Comparison of ENCODE assay signal across 29 cellular contexts in genomic region chr6:45289751-45290514, GRCh38. TPM values are rescaled to one million over a fixed set of nuclear protein-coding genes. Genes with fewer than 3 reads are reported as not detected.
A peak's percentile ranks its signal among the peaks of the same experiment; 100 is the strongest.
DNase-seq lines count a peak whose midpoint lies in the region; ATAC-seq, FAIRE-seq and TF ChIP-seq lines count a peak whose summit lies in the region.
"Had no signal": no experiment of that assay in that cellular context is flagged by ENCODE, and none has a peak within 500 bp of the region (broad histone marks: within the 10 kb centered on the region; RNA-seq: fewer than 3 reads in every experiment).

No MANE protein-coding gene starts in this region.

- ATAC-seq in A549, result no peak
- ATAC-seq in IMR-90 (ENCODE audit: low read depth), result no peak
- ATAC-seq in GM19455 (IDR thresholded peaks at IDR 0.05; ENCODE audit: unreplicated experiment), result no peak
- ATAC-seq: GM12878 had no signal

- H3K14ac ChIP-seq in IMR-90 (replicated peaks; ENCODE audit: low read depth, low read length), result no peak overlapping the region

- no peak overlapping the region for H4K8ac ChIP-seq in IMR-90 (ENCODE audit: low read depth in 2 of 2, low read length in 2 of 2)

- H3K27me3 Mint-ChIP-seq in activated CD4-positive, alpha-beta T cell treated with anti-CD3 and anti-CD28 coated beads, Interleukin-2, amount 10 ng/mL, durations not matched to agents 24 days and 14 days, result no peaks in the 10 kb centered on the region
- H3K27me3 Mint-ChIP-seq in endodermal cell (ENCODE audit: insufficient read depth), result no peaks in the 10 kb centered on the region
- H3K27me3 Mint-ChIP-seq: CD4-positive, alpha-beta memory T cell had no signal

- no peak overlapping the region for H2BK120ac ChIP-seq in IMR-90 (ENCODE audit: low read depth, low read length)

- dilution Hi-C loops in IMR-90 (cut with HindIII; ENCODE audit: low sequenced_read_pairs, unreplicated experiment), result no loop called here

- FAIRE-seq in A549 (lab: Jason Lieb, UNC), result no peak
- FAIRE-seq: GM12878, GM12892, GM18507 had no signal

- no peak for TF ChIP-seq RAD21 in A549 (conservative IDR thresholded peaks at IDR 0.05 in 1 of 2, IDR thresholded peaks at IDR 0.05 in 1 of 2)
- TF ChIP-seq RAD21 in IMR-90 (IDR thresholded peaks at IDR 0.05; ENCODE audit: low read length), result no peak

- TF ChIP-seq CTCF in A549 (IDR thresholded peaks at IDR 0.05) (no peak), IMR-90 (conservative IDR thresholded peaks at IDR 0.05; ENCODE audit: low read depth, low read length) (no peak), endodermal cell (conservative IDR thresholded peaks at IDR 0.05) (no peak), breast epithelium (IDR thresholded peaks at IDR 0.05) (no peak)

- H3K27ac ChIP-seq in A549 (no peak overlapping the region), IMR-90 (ENCODE audit: insufficient read depth, low read length) (no peak overlapping the region), endodermal cell (ENCODE audit: low read depth, low read length) (no peak overlapping the region), breast epithelium (no peak overlapping the region)
- H3K27ac ChIP-seq: 22Rv1, BLaER1 had no signal

- no peak overlapping the region for H3K4me3 Mint-ChIP-seq in activated CD4-positive, alpha-beta T cell treated with anti-CD3 and anti-CD28 coated beads, Interleukin-2, amount 10 ng/mL, durations not matched to agents 24 days and 14 days
- no peak overlapping the region for H3K4me3 Mint-ChIP-seq in endodermal cell
- H3K4me3 Mint-ChIP-seq: CD14-positive monocyte; CD4-positive, alpha-beta memory T cell; CD4-positive, CD25-positive, alpha-beta regulatory T cell; CD8-positive, alpha-beta memory T cell had no signal

- CTCF ChIA-PET in A549 (lab: Yijun Ruan, JAX) (no interaction called here), IMR-90 (lab: Yijun Ruan, JAX) (no interaction called here)

- no TSS peak for BruUV-seq in IMR-90 (replicated peaks; lab: Mats Ljungman, UMichigan)

- 89% methylated on average over 5 of the region's 5 CpGs for WGBS in A549 (ENCODE audit: missing lambda C conversion rate)
- WGBS in IMR-90 (ENCODE audit: extremely low coverage in 2 of 2, insufficient read length in 1 of 2), 2 experiments, result 100% methylated on average over 2 of the region's 5 CpGs; no CpG with 5 or more reads in 1 of the 2 experiments
- WGBS in endodermal cell (ENCODE audit: insufficient coverage in 1 of 2, insufficient read length in 1 of 2), 2 experiments, result 94 to 95% methylated on average over 4 to 5 of the region's 5 CpGs

- H3K79me1 ChIP-seq in IMR-90 (ENCODE audit: low read depth in 1 of 2, low read length in 2 of 2), result no peaks in the 10 kb centered on the region

- peak; percentile 39 for DNase-seq in activated CD4-positive, alpha-beta T cell treated with anti-CD3 and anti-CD28 coated beads, Interleukin-2, amount 10 ng/mL, durations not matched to agents 24 days and 14 days
- no peak for DNase-seq in activated CD4-positive, alpha-beta T cell treated with anti-CD3 and anti-CD28 coated beads, Interleukin-2, amount 50 U/mL, for 48 hours
- DNase-seq in A549 (ENCODE audit: low read depth in 1 of 2, low spot score in 1 of 2) (no peak), IMR-90 (no peak), endodermal cell (no peak), breast epithelium (ENCODE audit: low spot score in 2 of 2) (no peak), kidney tubule cell (ENCODE audit: low spot score) (no peak)
- DNase-seq: ACHN; BE2C; C1 segment of cervical spinal cord; CD4-positive, alpha-beta memory T cell; CD4-positive, CD25-positive, alpha-beta regulatory T cell; CD8-positive, alpha-beta memory T cell; COR-L47; DMS 273 treated with DMSO at 0.1 percent for 48 hours; DMS153; DMS53; DMS79; DND-41; EL; GDM1 had no signal

- in situ Hi-C loops in IMR-90 (cut with MboI; ENCODE audit: low sequenced_read_pairs), result no loop called here

- no peak overlapping the region for H2AFZ ChIP-seq in IMR-90 (replicated peaks; ENCODE audit: low read length, poor library complexity)

- no peak overlapping the region for H3K4ac ChIP-seq in IMR-90 (ENCODE audit: low read depth, low read length)

- H2AK5ac ChIP-seq in IMR-90 (ENCODE audit: low read depth, low read length), result no peak overlapping the region

- no peak overlapping the region for H3K18ac ChIP-seq in IMR-90 (ENCODE audit: low read depth, low read length)

- H3K27me3 ChIP-seq in IMR-90 (ENCODE audit: control insufficient read depth, insufficient read depth, low read length) (no peaks in the 10 kb centered on the region), endodermal cell (ENCODE audit: control insufficient read depth, insufficient read depth, low read length, poor library complexity, severe bottlenecking) (no peaks in the 10 kb centered on the region), breast epithelium (no peaks in the 10 kb centered on the region)
- H3K27me3 ChIP-seq: BLaER1 had no signal

- H3K9me1 ChIP-seq in IMR-90 (ENCODE audit: insufficient read depth, low read length), result no peaks in the 10 kb centered on the region

- no peak overlapping the region for H2AK9ac ChIP-seq in IMR-90 (replicated peaks; ENCODE audit: low read depth, low read length, poor library complexity)

- peaks cover 29% of the 10 kb centered on the region for H3K4me1 Mint-ChIP-seq in activated CD4-positive, alpha-beta T cell treated with anti-CD3 and anti-CD28 coated beads, Interleukin-2, amount 10 ng/mL, durations not matched to agents 24 days and 14 days
- H3K4me1 Mint-ChIP-seq in endodermal cell, result peaks cover 24% of the 10 kb centered on the region
- H3K4me1 Mint-ChIP-seq: CD14-positive monocyte had no signal

- H3K9me3 Mint-ChIP-seq in activated CD4-positive, alpha-beta T cell treated with anti-CD3 and anti-CD28 coated beads, Interleukin-2, amount 10 ng/mL, durations not matched to agents 24 days and 14 days, result peaks cover 21% of the 10 kb centered on the region
- H3K9me3 Mint-ChIP-seq in endodermal cell, result peaks cover 45% of the 10 kb centered on the region

- H3K4me3 ChIP-seq in A549 (no peak overlapping the region), IMR-90 (ENCODE audit: insufficient read depth, low read depth, low read length) (no peak overlapping the region), endodermal cell (ENCODE audit: low read length) (peak overlapping the region; percentile 59), breast epithelium (no peak overlapping the region)
- H3K4me3 ChIP-seq: BLaER1, GM12878 had no signal

- TF ChIP-seq POLR2A in A549 (IDR thresholded peaks at IDR 0.05; ENCODE audit: low read length), result no peak
- TF ChIP-seq POLR2A in IMR-90 (IDR thresholded peaks at IDR 0.05; ENCODE audit: low read depth, low read length), result no peak
- no peak for TF ChIP-seq POLR2A in breast epithelium (IDR thresholded peaks at IDR 0.05)

- no peak overlapping the region for H3K56ac ChIP-seq in IMR-90 (ENCODE audit: extremely low read depth, insufficient read depth, low read length)

- no peak overlapping the region for H4K91ac ChIP-seq in IMR-90 (ENCODE audit: insufficient read depth, low read depth, low read length)

- H3K9me3 ChIP-seq in A549 (no peaks in the 10 kb centered on the region), IMR-90 (ENCODE audit: control insufficient read depth, insufficient read depth, low read length) (no peaks in the 10 kb centered on the region), endodermal cell (ENCODE audit: control insufficient read depth, low read length) (peaks cover 27% of the 10 kb centered on the region), breast epithelium (peaks cover 0 to 3% of the 10 kb centered on the region in 2 donors)
- H3K9me3 ChIP-seq: BE2C had no signal

- H2BK5ac ChIP-seq in IMR-90 (ENCODE audit: low read depth, low read length, poor library complexity, severe bottlenecking), result no peak overlapping the region

- no peaks in the 10 kb centered on the region for H3K36me3 ChIP-seq in IMR-90 (ENCODE audit: control insufficient read depth, insufficient read depth, low read length)
- no peaks in the 10 kb centered on the region for H3K36me3 ChIP-seq in endodermal cell (ENCODE audit: control insufficient read depth, insufficient read depth, low read length)
- H3K36me3 ChIP-seq in breast epithelium, result no peaks in the 10 kb centered on the region
- H3K36me3 ChIP-seq: BE2C, BLaER1 had no signal

- POLR2A ChIA-PET in A549 (lab: Yijun Ruan, JAX) (no interaction called here), IMR-90 (lab: Charles Lee; ENCODE audit: unreplicated experiment) (no interaction called here)

- TF ChIP-seq EP300 in A549 (IDR thresholded peaks at IDR 0.05), result no peak

- no peaks in the 10 kb centered on the region for H4K20me1 ChIP-seq in IMR-90 (ENCODE audit: insufficient read depth, low read length)
- H4K20me1 ChIP-seq: BLaER1 had no signal

- no peak overlapping the region for H3K4me2 ChIP-seq in A549
- no peak overlapping the region for H3K4me2 ChIP-seq in IMR-90 (ENCODE audit: low read depth, low read length)
- H3K4me2 ChIP-seq: BLaER1 had no signal

- H3K36me3 Mint-ChIP-seq in activated CD4-positive, alpha-beta T cell treated with anti-CD3 and anti-CD28 coated beads, Interleukin-2, amount 10 ng/mL, durations not matched to agents 24 days and 14 days (ENCODE audit: low read depth), result peaks cover 33% of the 10 kb centered on the region
- H3K36me3 Mint-ChIP-seq in endodermal cell (ENCODE audit: low read depth), result peaks cover 37% of the 10 kb centered on the region
- H3K36me3 Mint-ChIP-seq: CD14-positive monocyte; CD4-positive, alpha-beta memory T cell; CD4-positive, CD25-positive, alpha-beta regulatory T cell had no signal

- no peak overlapping the region for H2BK20ac ChIP-seq in IMR-90 (ENCODE audit: low read depth, low read length)

- no peak overlapping the region for H3K9ac ChIP-seq in IMR-90 (ENCODE audit: low read depth, low read length)
- no peak overlapping the region for H3K9ac ChIP-seq in endodermal cell (ENCODE audit: extremely low read depth, low read length, poor library complexity, severe bottlenecking)
- H3K9ac ChIP-seq: BLaER1 had no signal

- H3K23ac ChIP-seq in IMR-90 (ENCODE audit: low read depth, low read length), result no peak overlapping the region

- no peak overlapping the region for H3K27ac Mint-ChIP-seq in activated CD4-positive, alpha-beta T cell treated with anti-CD3 and anti-CD28 coated beads, Interleukin-2, amount 10 ng/mL, durations not matched to agents 24 days and 14 days
- no peak overlapping the region for H3K27ac Mint-ChIP-seq in endodermal cell
- H3K27ac Mint-ChIP-seq: CD4-positive, CD25-positive, alpha-beta regulatory T cell had no signal

- no peak overlapping the region for H4K5ac ChIP-seq in IMR-90 (ENCODE audit: low read depth, low read length)

- no peak overlapping the region for H2BK15ac ChIP-seq in IMR-90 (ENCODE audit: low read depth, low read length)

- H3K4me1 ChIP-seq in A549 (no peaks in the 10 kb centered on the region), IMR-90 (ENCODE audit: control insufficient read depth, insufficient read depth, low read length) (no peaks in the 10 kb centered on the region), endodermal cell (ENCODE audit: control insufficient read depth, insufficient read depth, low read length) (peaks cover 8% of the 10 kb centered on the region), breast epithelium (no peaks in the 10 kb centered on the region)
- H3K4me1 ChIP-seq: BE2C, BLaER1 had no signal

- intact Hi-C loops in activated CD4-positive, alpha-beta T cell treated with anti-CD3 and anti-CD28 coated beads, Interleukin-2, amount 10 ng/mL, durations not matched to agents 24 days and 14 days (cut with micrococcal nuclease), result loop anchor here (5.0 kb wide), 1 partner anchor 313 kb away; no protein-coding TSS in a partner anchor
- intact Hi-C loops in IMR-90 (cut with micrococcal nuclease), result no loop called here
- intact Hi-C loops in breast epithelium (cut with DNase I; ENCODE audit: low total_unique reads), result no loop called here

RNA-seq across cellular contexts. Expression of gene RUNX2, which starts 38.2 kb away (rescaled TPM):
- 17.1 and 18.3 TPM in 2 replicates for total RNA-seq in activated CD4-positive, alpha-beta T cell treated with anti-CD3 and anti-CD28 coated beads, Interleukin-2, amount 10 ng/mL, durations not matched to agents 24 days and 14 days
- polyA plus RNA-seq in A549 (2011; rRNA removed) (0.13 and 0.36 TPM in 2 replicates), A549 (2017; fragmentation: RNase III; extraction: RNeasy Plus Mini Kit Qiagen cat#74134 plus additional on column Dnase treatment) (0.83 to 0.94 TPM (median 0.83 TPM) in 3 replicates), IMR-90 (2012; rRNA removed) (4.3 and 4.7 TPM in 2 replicates)
- polyA plus RNA-seq in A549 (2012; cell fraction: cytosol; rRNA removed), result 0.24 and 0.51 TPM in 2 replicates
- polyA plus RNA-seq in A549 (2012; cell fraction: nucleus; rRNA removed), result 0.61 and 0.85 TPM in 2 replicates
- polyA minus RNA-seq in A549 (2011; rRNA and poly(A)+ RNA removed), result 0.17 and 0.49 TPM in 2 replicates
- total RNA-seq in IMR-90 (2012; rRNA removed) (2.3 and 3.1 TPM in 2 replicates), endodermal cell (under 1 TPM; 0.18 to 0.26 TPM), breast epithelium (1 to 10 TPM; 2.7 to 7.3 (median 7.2) TPM)
- polyA plus RNA-seq in IMR-90 (2012; cell fraction: cytosol; rRNA removed), result 2.6 and 4.5 TPM in 2 replicates
- 11.7 and 13.3 TPM in 2 replicates for polyA plus RNA-seq in IMR-90 (2012; cell fraction: nucleus; rRNA removed; ENCODE audit: low replicate concordance)
- polyA plus RNA-seq in endodermal cell (2013, experiment 1 of 2), result 2.5 TPM
- polyA plus RNA-seq in endodermal cell (2013, experiment 2 of 2), result 3.0 TPM
- total RNA-seq: G401 had no signal
